Comparison of ENCODE assay signal across 17 cellular contexts in the genomic region with DNA sequence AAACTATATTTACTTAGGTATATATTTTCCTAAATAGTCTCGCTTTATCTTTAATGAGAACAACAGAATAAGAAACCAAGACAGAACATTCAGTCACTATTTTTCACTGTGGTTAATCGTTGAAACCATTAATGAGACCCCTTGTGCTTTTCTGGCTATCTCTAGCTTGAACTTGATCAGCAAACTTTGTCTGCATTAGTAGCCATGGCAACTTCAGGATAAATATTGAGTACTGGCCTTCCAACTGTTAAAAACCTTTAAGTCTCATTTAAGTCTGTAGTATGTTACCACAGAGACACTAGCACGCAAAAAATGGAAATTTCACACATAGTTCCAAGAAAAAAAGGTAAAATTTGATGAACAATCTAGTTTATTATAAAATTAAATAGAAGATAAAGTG.
DNase-seq lines count a peak whose midpoint lies in the region; ATAC-seq and TF ChIP-seq lines count a peak whose summit lies in the region.
"Had no signal": no experiment of that assay in that cellular context is flagged by ENCODE, and none has a peak within 500 bp of the region (broad histone marks: within the 10 kb centered on the region; RNA-seq: fewer than 3 reads in every experiment).

No MANE protein-coding gene starts in this region.

- H2BK5ac ChIP-seq in neuronal stem cell (ENCODE audit: low read length), result no peak overlapping the region

- no peak for TF ChIP-seq RAD21 in neural cell (conservative IDR thresholded peaks at IDR 0.05)

- H3K27me3 ChIP-seq in neural cell (ENCODE audit: insufficient read depth, low read depth, low read length), result no peaks in the 10 kb centered on the region
- H3K27me3 ChIP-seq in neuronal stem cell (ENCODE audit: control insufficient read depth in 3 of 3, insufficient read depth in 3 of 3, low read depth in 1 of 3, low read length in 3 of 3), result no peaks in the 10 kb centered on the region
- H3K27me3 ChIP-seq: BLaER1 treated with 17β-estradiol and CSF1 and Interleukin-3, amounts not matched to agents 10 nM and 100 nM had no signal

- H2BK15ac ChIP-seq in neuronal stem cell (ENCODE audit: low read length), result no peak overlapping the region

- H3K27ac ChIP-seq in neural cell (ENCODE audit: low read length), result no peak overlapping the region
- H3K27ac ChIP-seq in neuronal stem cell (replicated peaks; ENCODE audit: low read length), result no peak overlapping the region
- H3K27ac ChIP-seq: BLaER1 treated with 17β-estradiol and CSF1 and Interleukin-3, amounts not matched to agents 10 nM and 100 nM had no signal

- WGBS in neuronal stem cell (ENCODE audit: extremely low coverage in 2 of 2, insufficient read length in 2 of 2, insufficient replicate concordance in 1 of 2), 2 donors, result no CpG with 5 or more reads among the region's 3 CpGs

- H3K4me2 ChIP-seq in neural cell (ENCODE audit: low read length) (no peak overlapping the region), neuronal stem cell (ENCODE audit: insufficient read depth, low read length, poor library complexity, severe bottlenecking) (no peak overlapping the region)
- H3K4me2 ChIP-seq: BLaER1 treated with 17β-estradiol and CSF1 and Interleukin-3, amounts not matched to agents 10 nM and 100 nM had no signal

- H3K4me1 ChIP-seq in neuronal stem cell (ENCODE audit: control insufficient read depth in 2 of 2, insufficient read depth in 1 of 2, low read depth in 1 of 2, low read length in 2 of 2), result no peaks in the 10 kb centered on the region

- no peak overlapping the region for H3K4ac ChIP-seq in neuronal stem cell (ENCODE audit: low read length)

- H3K18ac ChIP-seq in neuronal stem cell (ENCODE audit: low read length), result no peak overlapping the region

- H2AK5ac ChIP-seq in neuronal stem cell (ENCODE audit: low read depth, low read length), result no peak overlapping the region

- no peak overlapping the region for H2AFZ ChIP-seq in neural cell (ENCODE audit: low read depth, low read length)
- H2AFZ ChIP-seq in neuronal stem cell (ENCODE audit: low read length), result no peak overlapping the region

- no peaks in the 10 kb centered on the region for H3K79me2 ChIP-seq in neural cell (replicated peaks; ENCODE audit: insufficient read depth, low read length)

- DNase-seq in NCI-H1105 treated with DMSO at 0.1 percent for 48 hours (lab: John Stamatoyannopoulos, UW) (peak; percentile 7), NCI-H1105 (lab: John Stamatoyannopoulos, UW) (no peak), NCI-H146 treated with DMSO at 0.1 percent for 48 hours (lab: John Stamatoyannopoulos, UW; ENCODE audit: unreplicated experiment) (peak; percentile 37), NCI-H748 (lab: John Stamatoyannopoulos, UW; ENCODE audit: unreplicated experiment) (peak; percentile 91), neuronal stem cell (ENCODE audit: low spot score) (no peak), DMS114 treated with DMSO at 0.1 percent for 48 hours (lab: John Stamatoyannopoulos, UW; ENCODE audit: unreplicated experiment) (no peak)
- DNase-seq: 8988T; AML-193; CD4-positive, CD25-positive, alpha-beta regulatory T cell; DMS 273 treated with DMSO at 0.1 percent for 48 hours; DND-41; GDM1; HCEC 1CT; HFFc6 had no signal

- H2BK12ac ChIP-seq in neuronal stem cell (ENCODE audit: low read length), result no peak overlapping the region

- no peaks in the 10 kb centered on the region for H3K79me1 ChIP-seq in neuronal stem cell (ENCODE audit: low read depth, low read length)

- H2BK120ac ChIP-seq in neuronal stem cell (ENCODE audit: low read depth, low read length), result no peak overlapping the region

- H3K23ac ChIP-seq in neuronal stem cell (ENCODE audit: low read depth, low read length, poor library complexity), result no peak overlapping the region

- H4K20me1 ChIP-seq in neural cell (ENCODE audit: insufficient read depth), result no peaks in the 10 kb centered on the region
- H4K20me1 ChIP-seq: BLaER1 treated with 17β-estradiol and CSF1 and Interleukin-3, amounts not matched to agents 10 nM and 100 nM had no signal

- H4K91ac ChIP-seq in neuronal stem cell (ENCODE audit: low read depth, low read length, poor library complexity), result no peak overlapping the region

- H3F3A ChIP-seq in neural cell (ENCODE audit: insufficient read depth, low read length, poor library complexity, severe bottlenecking), result no peaks in the 10 kb centered on the region

- no peaks in the 10 kb centered on the region for H3K9me2 ChIP-seq in neural cell (ENCODE audit: insufficient read depth, low read length)

- H3K9me3 ChIP-seq in neural cell (ENCODE audit: low read length), result no peaks in the 10 kb centered on the region
- H3K9me3 ChIP-seq in neuronal stem cell (replicated peaks in 1 of 2; ENCODE audit: control insufficient read depth in 2 of 2, insufficient read depth in 1 of 2, low read depth in 1 of 2, low read length in 2 of 2), result no peaks in the 10 kb centered on the region

- H3K36me3 ChIP-seq in neural cell (ENCODE audit: insufficient read depth, low read length) (no peaks in the 10 kb centered on the region), neuronal stem cell (replicated peaks in 1 of 2; ENCODE audit: control insufficient read depth in 2 of 2, insufficient read depth in 2 of 2, low read length in 2 of 2) (no peaks in the 10 kb centered on the region)
- H3K36me3 ChIP-seq: BLaER1 treated with 17β-estradiol and CSF1 and Interleukin-3, amounts not matched to agents 10 nM and 100 nM had no signal

- TF ChIP-seq EP300 in neural cell (conservative IDR thresholded peaks at IDR 0.05; ENCODE audit: poor library complexity, severe bottlenecking), result no peak

- no peak overlapping the region for H3K14ac ChIP-seq in neuronal stem cell (ENCODE audit: low read length)

- no peak overlapping the region for H3K4me3 ChIP-seq in neural cell (ENCODE audit: low read length)
- no peak overlapping the region for H3K4me3 ChIP-seq in neuronal stem cell (ENCODE audit: low read length in 2 of 2)
- H3K4me3 ChIP-seq: BLaER1 treated with 17β-estradiol and CSF1 and Interleukin-3, amounts not matched to agents 10 nM and 100 nM had no signal

- no peak for TF ChIP-seq CTCF in neural cell (IDR thresholded peaks at IDR 0.05; ENCODE audit: poor library complexity, severe bottlenecking)

- H4K8ac ChIP-seq in neuronal stem cell (ENCODE audit: low read depth, low read length), result no peak overlapping the region

- no peak for ATAC-seq in GM19328 (IDR thresholded peaks at IDR 0.05; ENCODE audit: unreplicated experiment)

- H3K9ac ChIP-seq in neural cell (ENCODE audit: low read length) (no peak overlapping the region), neuronal stem cell (ENCODE audit: low read depth, low read length, poor library complexity) (no peak overlapping the region)
- H3K9ac ChIP-seq: BLaER1 treated with 17β-estradiol and CSF1 and Interleukin-3, amounts not matched to agents 10 nM and 100 nM had no signal

TF ChIP-seq in neural cell, 6 proteins besides CTCF, POLR2A, EP300 and RAD21:
- TF ChIP-seq POLR2AphosphoS5 (IDR thresholded peaks at IDR 0.05) (peak; percentile 42), SMC3 (conservative IDR thresholded peaks at IDR 0.05; ENCODE audit: poor library complexity) (no peak)

Comparison
In these comparisons a context has a peak if more than half of its experiments do, and no peak if none do; other contexts are left out.
1. DNase-seq: peak in NCI-H1105 treated with DMSO at 0.1 percent for 48 hours (single experiment), NCI-H146 treated with DMSO at 0.1 percent for 48 hours (single experiment) and NCI-H748 (single experiment); none in NCI-H1105 (single experiment), neuronal stem cell (single experiment) and DMS114 treated with DMSO at 0.1 percent for 48 hours (single experiment).